9 cellular contexts compared by ENCODE assay signal in the genomic region with DNA sequence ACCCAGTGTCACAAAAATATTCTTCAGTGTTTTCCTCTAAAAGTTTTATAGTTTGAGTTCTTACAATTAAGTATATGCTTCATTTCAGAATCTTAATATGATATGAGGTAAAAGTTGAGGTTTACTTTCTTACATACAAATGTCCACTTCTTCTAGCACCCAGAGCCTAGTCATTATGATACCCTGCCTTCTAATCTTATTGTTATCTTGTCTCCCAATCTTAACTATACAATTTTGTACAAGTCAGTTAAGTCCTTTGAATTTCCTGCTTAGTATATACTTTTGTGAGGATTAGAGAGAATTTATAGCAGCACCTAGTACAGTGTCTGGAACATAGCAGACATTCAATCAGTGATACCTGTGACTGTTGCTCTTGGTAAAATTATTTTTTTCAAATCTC. TPM values are rescaled to one million over a fixed set of nuclear protein-coding genes. Genes with fewer than 3 reads are reported as not detected.
"Had no signal": no experiment of that assay in that cellular context is flagged by ENCODE, and none has a peak within 500 bp of the region (broad histone marks: within the 10 kb centered on the region; RNA-seq: fewer than 3 reads in every experiment).

No MANE protein-coding gene starts in this region.

- H2AFZ ChIP-seq: GM23338 had no signal

- FAIRE-seq: H1, H54, K562 had no signal

- H3K27ac ChIP-seq: HL-60 had no signal

- ATAC-seq: GM23338, K562 had no signal

- H3K4me3 ChIP-seq: GM23338, K562 had no signal

- H3K9me3 Mint-ChIP-seq: GM23338, H9 had no signal

- H3K4me1 Mint-ChIP-seq: GM23338, H9 had no signal

- H3K4me3 Mint-ChIP-seq: GM23338, H9 had no signal

- DNase-seq: H9, HCEC 1CT, IMR-90 had no signal

- H3K4me2 ChIP-seq: GM23338 had no signal

- H3K27ac Mint-ChIP-seq: GM23338 had no signal

RNA-seq across cellular contexts. Expression of a gene that starts 42.7 kb away (rescaled TPM):
- total RNA-seq: GM23338, H1, H9, HT1080, IMR-90, K562 had no signal
- polyA plus RNA-seq: GM23338, H1, IMR-90 had no signal
